ENCODE assay signal across 8 cellular contexts in genomic region chr2:27264253-27264752, GRCh38. TPM values are rescaled to one million over a fixed set of nuclear protein-coding genes. Genes with fewer than 3 reads are reported as not detected.
DNase-seq lines count a peak whose midpoint lies in the region; TF ChIP-seq lines count a peak whose summit lies in the region.

No MANE protein-coding gene starts in this region.

- H3K27me3 ChIP-seq in mammary epithelial cell (ENCODE audit: insufficient read depth, low read length) = peaks cover 48% of the 10 kb centered on the region
- peaks cover 56% of the 10 kb centered on the region for H3K27me3 ChIP-seq in muscle layer of duodenum (ENCODE audit: low read depth, low read length)

- no peak overlapping the region for H3K9ac ChIP-seq in mammary epithelial cell (ENCODE audit: insufficient read depth, low read length)

- peaks cover 0 to 18% (median 13%) of the 10 kb centered on the region in 7 donors for H3K9me3 Mint-ChIP-seq in CD14-positive monocyte

- DNase-seq in CD14-positive monocyte (ENCODE audit: low spot score) = no peak
- DNase-seq in mammary epithelial cell = no peak
- DNase-seq in NCI-H1694 (lab: John Stamatoyannopoulos, UW) = no peak
- DNase-seq in NOMO-1 treated with dmso at 0.1 percent for 144 hours (lab: John Stamatoyannopoulos, UW; ENCODE audit: unreplicated experiment) = no peak
- DNase-seq in NCI-H510A treated with DMSO at 0.1 percent for 48 hours (lab: John Stamatoyannopoulos, UW) = no peak
- no peak for DNase-seq in NK-92 (lab: John Stamatoyannopoulos, UW; ENCODE audit: unreplicated experiment)

- H3K27ac ChIP-seq in mammary epithelial cell (ENCODE audit: insufficient read depth, low read depth, low read length) (no peak overlapping the region), muscle layer of duodenum (ENCODE audit: low read length) (no peak overlapping the region)

- H3K4me3 ChIP-seq in mammary epithelial cell (replicated peaks in 1 of 3; ENCODE audit: insufficient read depth in 1 of 3, low read depth in 2 of 3, low read length in 3 of 3) = no peak overlapping the region
- peak overlapping the region; percentile 30 to 71 for H3K4me3 ChIP-seq in muscle layer of duodenum (ENCODE audit: low read depth in 1 of 2, low read length in 2 of 2)

- peak overlapping the region; percentile 81 to 97 for H3K4me3 Mint-ChIP-seq in CD14-positive monocyte

- H2AFZ ChIP-seq in mammary epithelial cell (ENCODE audit: low read depth, low read length) = peak overlapping the region; percentile 65

- TF ChIP-seq EP300 in Ishikawa (IDR thresholded peaks at IDR 0.05; ENCODE audit: borderline replicate concordance) = no peak

- H4K20me1 ChIP-seq in mammary epithelial cell (ENCODE audit: insufficient read depth, low read length) = no peaks in the 10 kb centered on the region

- no peaks in the 10 kb centered on the region for H3K79me2 ChIP-seq in mammary epithelial cell (ENCODE audit: insufficient read depth, low read length)

- peaks cover 19% of the 10 kb centered on the region for H3K4me1 ChIP-seq in mammary epithelial cell (ENCODE audit: insufficient read depth, low read length)
- peaks cover 4 to 35% of the 10 kb centered on the region in 2 donors for H3K4me1 ChIP-seq in muscle layer of duodenum (ENCODE audit: control insufficient read depth in 1 of 2, insufficient read depth in 2 of 2, low read length in 2 of 2)

- no peak for TF ChIP-seq CTCF in CD14-positive monocyte (IDR thresholded peaks at IDR 0.05)
- no peak for TF ChIP-seq CTCF in mammary epithelial cell (conservative IDR thresholded peaks at IDR 0.05 in 1 of 2, IDR thresholded peaks at IDR 0.05 in 1 of 2; ENCODE audit: extremely low read depth in 1 of 2, insufficient read depth in 1 of 2, low read depth in 1 of 2, low read length in 2 of 2)

- no TSS peak for BruUV-seq in mammary epithelial cell (replicated peaks; lab: Mats Ljungman, UMichigan)

- no peak for TF ChIP-seq RAD21 in Ishikawa (IDR thresholded peaks at IDR 0.05; ENCODE audit: low read depth)

- H3K36me3 ChIP-seq in mammary epithelial cell (ENCODE audit: insufficient read depth, low read length) (no peaks in the 10 kb centered on the region), muscle layer of duodenum (ENCODE audit: control insufficient read depth in 1 of 2, insufficient read depth in 2 of 2, low read length in 2 of 2) (no peaks in the 10 kb centered on the region)

- H3K27ac Mint-ChIP-seq in CD14-positive monocyte = peak overlapping the region in 2 of 7 donors; percentile 5 to 11

- peak overlapping the region; percentile 74 for H3K4me2 ChIP-seq in mammary epithelial cell (ENCODE audit: insufficient read depth, low read depth, low read length)

- H3K9me3 ChIP-seq in mammary epithelial cell (replicated peaks; ENCODE audit: insufficient read depth, low read length) (no peaks in the 10 kb centered on the region), muscle layer of duodenum (ENCODE audit: control insufficient read depth in 1 of 2, low read length in 2 of 2) (no peaks in the 10 kb centered on the region)

- dilution Hi-C loops in mammary epithelial cell (cut with HindIII; ENCODE audit: low sequenced_read_pairs) = no loop called here

- intact Hi-C loops in CD14-positive monocyte (cut with micrococcal nuclease) = no loop called here
- intact Hi-C loops in mammary epithelial cell (cut with micrococcal nuclease) = loop anchor here (5.0 kb wide), 1 partner anchor 33 kb away; no protein-coding TSS in a partner anchor

- H3K36me3 Mint-ChIP-seq in CD14-positive monocyte = peaks cover 10 to 22% of the 10 kb centered on the region in 2 donors

- peaks cover 29% of the 10 kb centered on the region for H3K4me1 Mint-ChIP-seq in CD14-positive monocyte

- CTCF ChIA-PET in mammary epithelial cell (lab: Charles Lee; ENCODE audit: low non-redundant PET) = interaction anchor here (0.6 kb wide), 1 partner anchor 26 kb away, joined by 3 read pairs; no protein-coding TSS in a partner anchor

- 7% methylated on average over 5 of the region's 38 CpGs for WGBS in mammary epithelial cell (ENCODE audit: low coverage, missing lambda C conversion rate)

- in situ Hi-C loops in mammary epithelial cell (cut with MboI; ENCODE audit: low sequenced_read_pairs in 2 of 2) = no loop called here

- H3K27me3 Mint-ChIP-seq in CD14-positive monocyte (ENCODE audit: low read depth in 3 of 3) = peaks cover 22 to 28% (median 24%) of the 10 kb centered on the region in 3 donors

TF ChIP-seq in Ishikawa, 13 proteins besides CTCF, POLR2A, EP300 and RAD21:
- TF ChIP-seq YY1 (IDR thresholded peaks at IDR 0.05; ENCODE audit: low read depth) (no peak), EGR1 (IDR thresholded peaks at IDR 0.05) (no peak), CREB1 (IDR thresholded peaks at IDR 0.05; ENCODE audit: low read depth) (no peak), ZBTB7A (IDR thresholded peaks at IDR 0.05; ENCODE audit: low read depth) (no peak), NFIC (IDR thresholded peaks at IDR 0.05) (no peak), TEAD4 (IDR thresholded peaks at IDR 0.05) (no peak), TAF1 (IDR thresholded peaks at IDR 0.05; ENCODE audit: low read depth) (no peak), MAX (IDR thresholded peaks at IDR 0.05) (peak; percentile 7; the same call in 1 of the 2 replicates), TCF12 (IDR thresholded peaks at IDR 0.05; ENCODE audit: low read depth) (0 out of 2 replicates have a peak, but pooled peaks have one; percentile 15), REST (IDR thresholded peaks at IDR 0.05; ENCODE audit: low read depth) (no peak), USF1 (IDR thresholded peaks at IDR 0.05) (no peak), FOXM1 (IDR thresholded peaks at IDR 0.05; ENCODE audit: borderline replicate concordance, low read depth) (no peak), CEBPB (IDR thresholded peaks at IDR 0.05) (no peak)

RNA-seq across cellular contexts. Expression of gene SLC30A3, which starts 1.5 kb away (rescaled TPM):
- not detected for polyA plus RNA-seq in CD14-positive monocyte
- total RNA-seq in mammary epithelial cell = under 1 TPM; 0.17 to 0.24 TPM
- polyA plus RNA-seq in mammary epithelial cell = 0.09 TPM
- polyA minus RNA-seq in mammary epithelial cell = not detected

RNA-seq across cellular contexts. Expression of gene DNAJC5G, which starts 10.9 kb away (rescaled TPM):
- polyA plus RNA-seq in CD14-positive monocyte = not detected
- not detected for total RNA-seq in mammary epithelial cell
- polyA plus RNA-seq in mammary epithelial cell = not detected
- polyA minus RNA-seq in mammary epithelial cell = not detected

RNA-seq across cellular contexts. Expression of gene TRIM54, which starts 17.9 kb away (rescaled TPM):
- not detected for polyA plus RNA-seq in CD14-positive monocyte
- total RNA-seq in mammary epithelial cell = not detected
- polyA plus RNA-seq in mammary epithelial cell = not detected
- polyA minus RNA-seq in mammary epithelial cell = not detected

RNA-seq across cellular contexts. Expression of gene UCN, which starts 43.9 kb away (rescaled TPM):
- polyA plus RNA-seq in CD14-positive monocyte = under 1 TPM; 0.39 to 0.60 TPM
- under 1 TPM; 0.33 to 0.40 TPM for total RNA-seq in mammary epithelial cell
- polyA plus RNA-seq in mammary epithelial cell = 0.23 TPM
- polyA minus RNA-seq in mammary epithelial cell = not detected

RNA-seq across cellular contexts. Expression of gene CAD, which starts 47.1 kb away (rescaled TPM):
- polyA plus RNA-seq in CD14-positive monocyte = 1 to 10 TPM in 1 of 2 donors, under 1 TPM in 1; 0.71 to 1.7 TPM
- 10 to 100 TPM; 51.7 to 68.9 TPM for total RNA-seq in mammary epithelial cell
- polyA plus RNA-seq in mammary epithelial cell = 39.9 TPM
- 240 TPM for polyA minus RNA-seq in mammary epithelial cell

Comparison
In these comparisons a context has a peak if more than half of its experiments do, and no peak if none do; other contexts are left out.
1. H3K4me3 ChIP-seq: peak in muscle layer of duodenum (2 of 2); none in mammary epithelial cell (0 of 3).